ENCODE assay signal across 1 cellular context in genomic region chr17:42779942-42780815, GRCh38.
TF ChIP-seq lines count a peak whose summit lies in the region.

Gene WNK4, plus strand, starts transcription at chr17:42780610. Its CDS starts 89 bp downstream, at chr17:42780699.

TF ChIP-seq in HepG2, 621 proteins besides CTCF, POLR2A, EP300 and RAD21 (continued from another document and continues in another):
- TF ChIP-seq MAZ (IDR thresholded peaks at IDR 0.05; ENCODE audit: borderline replicate concordance, low read depth, low read length) (peak; percentile 8; the same call in 1 of the 2 replicates), MAZ (CRISPR knock-in tag; IDR thresholded peaks at IDR 0.05; ENCODE audit: low read depth) (peak; percentile 79), TRIM22 (IDR thresholded peaks at IDR 0.05) (no peak), ZFP36L1 (CRISPR knock-in tag; IDR thresholded peaks at IDR 0.05) (peak; percentile 95), RELA (CRISPR knock-in tag; IDR thresholded peaks at IDR 0.05) (no peak), ERF (CRISPR knock-in tag; IDR thresholded peaks at IDR 0.05) (peak; percentile 98), RNF219 (CRISPR knock-in tag; IDR thresholded peaks at IDR 0.05) (peak; percentile 18; the same call in 1 of the 2 replicates), CHD2 (IDR thresholded peaks at IDR 0.05; ENCODE audit: low read depth, low read length) (peak; percentile 78), NR2F1 (CRISPR knock-in tag; IDR thresholded peaks at IDR 0.05) (peak; percentile 38 to 42; a peak in 3 of 4 replicates), ZNF567 (CRISPR knock-in tag; IDR thresholded peaks at IDR 0.05; ENCODE audit: borderline replicate concordance) (no peak; the same call in 1 of the 2 replicates), ELF3 (CRISPR knock-in tag; IDR thresholded peaks at IDR 0.05) (peak; percentile 92), PBX3 (CRISPR knock-in tag; IDR thresholded peaks at IDR 0.05; ENCODE audit: borderline replicate concordance) (no peak), BRCA1 (CRISPR knock-in tag; IDR thresholded peaks at IDR 0.05) (no peak), ZNF354B (CRISPR knock-in tag; IDR thresholded peaks at IDR 0.05) (0 out of 2 replicates have a peak, but pooled peaks have one; percentile 27), ZNF704 (CRISPR knock-in tag; IDR thresholded peaks at IDR 0.05; ENCODE audit: borderline replicate concordance) (no peak; the same call in 1 of the 2 replicates), RFX3 (CRISPR knock-in tag; IDR thresholded peaks at IDR 0.05) (peak; percentile 7; the same call in 1 of the 2 replicates), BCL6 (CRISPR knock-in tag; IDR thresholded peaks at IDR 0.05) (peak; percentile 57), ZNF724P (CRISPR knock-in tag; IDR thresholded peaks at IDR 0.05; ENCODE audit: borderline replicate concordance) (peak; percentile 82), BCL3 (CRISPR knock-in tag; IDR thresholded peaks at IDR 0.05) (peak; percentile 55), ZNF660 (CRISPR knock-in tag; IDR thresholded peaks at IDR 0.05; ENCODE audit: borderline replicate concordance, low read depth) (no peak), ZKSCAN8 (CRISPR knock-in tag; IDR thresholded peaks at IDR 0.05; ENCODE audit: borderline replicate concordance) (peak; percentile 42), SMAD3 (CRISPR knock-in tag; IDR thresholded peaks at IDR 0.05) (peak; percentile 26; the same call in 1 of the 2 replicates), FOXP4 (CRISPR knock-in tag; IDR thresholded peaks at IDR 0.05) (peak; percentile 85), GPBP1L1 (CRISPR knock-in tag; IDR thresholded peaks at IDR 0.05) (no peak), ZNF34 (CRISPR knock-in tag; IDR thresholded peaks at IDR 0.05; ENCODE audit: borderline replicate concordance) (no peak; the same call in 1 of the 2 replicates), NFKBIZ (CRISPR knock-in tag; IDR thresholded peaks at IDR 0.05) (0 out of 2 replicates have a peak, but pooled peaks have one; percentile 11), ZNF589 (CRISPR knock-in tag; conservative IDR thresholded peaks at IDR 0.05) (peak; percentile 69; the same call in 1 of the 2 replicates), PCBP2 (optimal IDR thresholded peaks at IDR 0.05; ENCODE audit: low read depth, low read length, poor library complexity, severe bottlenecking) (peak; percentile 78), ZNF746 (CRISPR knock-in tag; IDR thresholded peaks at IDR 0.05) (peak; percentile 97), ZNF326 (CRISPR knock-in tag; IDR thresholded peaks at IDR 0.05; ENCODE audit: borderline replicate concordance) (peak; percentile 87), ESRRA (CRISPR knock-in tag; IDR thresholded peaks at IDR 0.05; ENCODE audit: low read depth) (no peak; the same call in 1 of the 2 replicates), ZNF230 (CRISPR knock-in tag; IDR thresholded peaks at IDR 0.05) (peak; percentile 27; the same call in 1 of the 2 replicates), KMT2A (CRISPR knock-in tag; IDR thresholded peaks at IDR 0.05) (no peak; the same call in 1 of the 2 replicates), ZSCAN20 (CRISPR knock-in tag; IDR thresholded peaks at IDR 0.05; ENCODE audit: borderline replicate concordance) (no peak; the same call in 1 of the 2 replicates), MTA1 (CRISPR knock-in tag; IDR thresholded peaks at IDR 0.05; ENCODE audit: borderline replicate concordance) (peak; percentile 73; the same call in 1 of the 2 replicates), DMTF1 (CRISPR knock-in tag; IDR thresholded peaks at IDR 0.05) (no peak), ZNF577 (CRISPR knock-in tag; IDR thresholded peaks at IDR 0.05; ENCODE audit: borderline replicate concordance, low read depth) (no peak), ZBTB49 (CRISPR knock-in tag; IDR thresholded peaks at IDR 0.05; ENCODE audit: borderline replicate concordance) (no peak), ZNF562 (CRISPR knock-in tag; IDR thresholded peaks at IDR 0.05; ENCODE audit: borderline replicate concordance) (no peak), CEBPZ (IDR thresholded peaks at IDR 0.05; ENCODE audit: low read length) (no peak), NCOA5 (CRISPR knock-in tag; IDR thresholded peaks at IDR 0.05) (no peak)
